ENCODE assay signal across 8 cellular contexts in genomic region chr5:50667653-50668403, GRCh38. TPM values are rescaled to one million over a fixed set of nuclear protein-coding genes. Genes with fewer than 3 reads are reported as not detected.
A peak's percentile ranks its signal among the peaks of the same experiment; 100 is the strongest.
DNase-seq lines count a peak whose midpoint lies in the region; ATAC-seq and TF ChIP-seq lines count a peak whose summit lies in the region.

No MANE protein-coding gene starts in this region.

- peaks cover 36% of the 10 kb centered on the region for H3K4me1 Mint-ChIP-seq in activated naive CD4-positive, alpha-beta T cell treated with anti-CD3 and anti-CD28 coated beads for 36 hours (ENCODE audit: low read depth)

- DNase-seq in COLO668 (lab: John Stamatoyannopoulos, UW; ENCODE audit: unreplicated experiment), result peak; percentile 82
- DNase-seq in RWPE2 (ENCODE audit: low spot score), result peak; percentile 73
- peak; percentile 88 for DNase-seq in activated naive CD4-positive, alpha-beta T cell treated with anti-CD3 and anti-CD28 coated beads for 36 hours
- peak; percentile 81 for DNase-seq in cardiac septum (ENCODE audit: low spot score)
- DNase-seq in prostate gland (ENCODE audit: low spot score), result peak; percentile 54
- peak; percentile 40 to 59 for DNase-seq in uterus

- H3K4me3 ChIP-seq in RWPE2 (ENCODE audit: severe bottlenecking) (peak overlapping the region; percentile 98), prostate gland (peak overlapping the region; percentile 79 to 95), uterus (peak overlapping the region; percentile 73 to 77)

- peak overlapping the region; percentile 89 for H3K4me3 Mint-ChIP-seq in activated naive CD4-positive, alpha-beta T cell treated with anti-CD3 and anti-CD28 coated beads for 36 hours

- no peaks in the 10 kb centered on the region for H3K27me3 Mint-ChIP-seq in activated naive CD4-positive, alpha-beta T cell treated with anti-CD3 and anti-CD28 coated beads for 36 hours (ENCODE audit: low read depth)

- TF ChIP-seq CTCF in RWPE2 (IDR thresholded peaks at IDR 0.05; ENCODE audit: poor library complexity, severe bottlenecking) (no peak), prostate gland (IDR thresholded peaks at IDR 0.05) (no peak), uterus (IDR thresholded peaks at IDR 0.05) (no peak)

- CTCF ChIA-PET in activated naive CD4-positive, alpha-beta T cell treated with anti-CD3 and anti-CD28 coated beads for 36 hours (lab: Charles Lee), result interaction anchor here (1.0 kb wide), 1 partner anchor 25 kb away, joined by 3 read pairs; no protein-coding TSS in a partner anchor

- peak overlapping the region; percentile 99 for H3K27ac Mint-ChIP-seq in activated naive CD4-positive, alpha-beta T cell treated with anti-CD3 and anti-CD28 coated beads for 36 hours

- no peaks in the 10 kb centered on the region for H3K36me3 ChIP-seq in RWPE2 (ENCODE audit: low read depth)
- no peaks in the 10 kb centered on the region for H3K36me3 ChIP-seq in prostate gland
- no peaks in the 10 kb centered on the region for H3K36me3 ChIP-seq in uterus

- ATAC-seq in GM19395 (IDR thresholded peaks at IDR 0.05; ENCODE audit: unreplicated experiment) (peak; percentile 90), HG03520 (IDR thresholded peaks at IDR 0.05; ENCODE audit: unreplicated experiment) (peak; percentile 79), RWPE2 (ENCODE audit: low read depth) (peak; percentile 71)

- H3K9me3 Mint-ChIP-seq in activated naive CD4-positive, alpha-beta T cell treated with anti-CD3 and anti-CD28 coated beads for 36 hours, result no peaks in the 10 kb centered on the region

- TF ChIP-seq POLR2A in prostate gland (IDR thresholded peaks at IDR 0.05), result no peak
- TF ChIP-seq POLR2A in uterus (IDR thresholded peaks at IDR 0.05), result no peak

- H3K4me1 ChIP-seq in RWPE2 (ENCODE audit: insufficient read depth, poor library complexity, severe bottlenecking) (peaks cover 10% of the 10 kb centered on the region), prostate gland (replicated peaks) (no peaks in the 10 kb centered on the region), uterus (no peaks in the 10 kb centered on the region)

- WGBS in prostate gland, result under 1% methylated on average over 39 of the region's 43 CpGs

- H3K9me3 ChIP-seq in RWPE2 (ENCODE audit: severe bottlenecking) (no peaks in the 10 kb centered on the region), prostate gland (no peaks in the 10 kb centered on the region), uterus (no peaks in the 10 kb centered on the region)

- H3K27ac ChIP-seq in RWPE2 (ENCODE audit: poor library complexity, severe bottlenecking) (peak overlapping the region; percentile 81), prostate gland (peak overlapping the region; percentile 88 to 92), uterus (peak overlapping the region; percentile 64 to 80)

- H3K27me3 ChIP-seq in RWPE2 (ENCODE audit: insufficient read depth, poor library complexity, severe bottlenecking), result no peaks in the 10 kb centered on the region
- H3K27me3 ChIP-seq in prostate gland (replicated peaks; ENCODE audit: insufficient read depth), result no peaks in the 10 kb centered on the region
- no peaks in the 10 kb centered on the region for H3K27me3 ChIP-seq in uterus

- intact Hi-C loops in activated naive CD4-positive, alpha-beta T cell treated with anti-CD3 and anti-CD28 coated beads for 36 hours (cut with micrococcal nuclease), result loop anchor here (1.0 to 2.0 kb wide), 5 partner anchors 11 to 83 kb away; no protein-coding TSS in a partner anchor
- intact Hi-C loops in cardiac septum (cut with DNase I), result loop anchor here (2.0 kb wide), 1 partner anchor 77 kb away; no protein-coding TSS in a partner anchor
- intact Hi-C loops in prostate gland (cut with DNase I), result no loop called here
- intact Hi-C loops in uterus (cut with DNase I; ENCODE audit: low total_unique reads), result no loop called here

- peaks cover 5% of the 10 kb centered on the region for H3K36me3 Mint-ChIP-seq in activated naive CD4-positive, alpha-beta T cell treated with anti-CD3 and anti-CD28 coated beads for 36 hours (ENCODE audit: low read depth)

RNA-seq across cellular contexts. Expression of gene PARP8, which starts 1.4 kb away (rescaled TPM):
- 10 to 100 TPM; 20.1 to 22.0 TPM for total RNA-seq in activated naive CD4-positive, alpha-beta T cell treated with anti-CD3 and anti-CD28 coated beads for 36 hours
- total RNA-seq in cardiac septum (5.5 TPM), prostate gland (10 to 100 TPM; 21.8 TPM), uterus (10 to 100 TPM in 3 of 4 donors, 1 to 10 TPM in 1; 2.3 to 23.8 (median 22.9) TPM)

Comparison
In these comparisons a context has a peak if more than half of its experiments do, and no peak if none do; other contexts are left out.
1. Peak in every context shown above with its lines: DNase-seq, ATAC-seq, H3K4me3 ChIP-seq and H3K27ac ChIP-seq.
2. intact Hi-C loops: an anchor here in activated naive CD4-positive, alpha-beta T cell treated with anti-CD3 and anti-CD28 coated beads for 36 hours (1.0 to 2.0 kb wide) and cardiac septum (2.0 kb wide); none called in prostate gland and uterus.